ENCODE assay signal across 15 cellular contexts in the genomic region with DNA sequence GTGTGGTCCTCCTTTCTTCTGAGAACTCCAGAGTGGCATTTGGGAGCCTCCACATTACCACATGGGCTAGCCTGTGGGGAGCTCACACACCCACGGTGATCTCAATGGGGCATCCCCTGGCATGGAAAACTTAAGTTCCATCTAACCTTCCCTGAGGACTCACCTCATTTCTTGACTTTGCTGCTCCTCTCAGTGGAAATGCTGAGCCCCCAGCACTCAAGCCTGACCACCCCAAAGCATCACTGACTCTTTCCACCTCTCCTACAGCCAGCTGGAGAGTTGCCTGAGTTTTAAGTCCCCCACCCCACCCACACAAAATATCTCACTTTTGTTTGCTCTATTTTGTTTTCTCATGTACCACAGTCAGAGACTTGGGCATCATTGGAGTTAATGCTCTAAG. TPM values are rescaled to one million over a fixed set of nuclear protein-coding genes. Genes with fewer than 3 reads are reported as not detected.
A peak's percentile ranks its signal among the peaks of the same experiment; 100 is the strongest.
DNase-seq lines count a peak whose midpoint lies in the region; ATAC-seq lines count a peak whose summit lies in the region.
"Had no signal": no experiment of that assay in that cellular context is flagged by ENCODE, and none has a peak within 500 bp of the region (broad histone marks: within the 10 kb centered on the region; RNA-seq: fewer than 3 reads in every experiment).

No MANE protein-coding gene starts in this region.

- no peaks in the 10 kb centered on the region for H3K27me3 Mint-ChIP-seq in stimulated activated naive CD8-positive, alpha-beta T cell treated with anti-CD3 and anti-CD28 coated beads, Interleukin-15, amount 100 ng/mL, for 72 hours
- H3K27me3 Mint-ChIP-seq in effector memory CD8-positive, alpha-beta T cell, result no peaks in the 10 kb centered on the region
- H3K27me3 Mint-ChIP-seq in T-helper 2 cell treated with Interferon-gamma antibody and Interleukin-4, amounts not matched to agents 5 μg/mL and 100 μg/mL, for 36 hours (ENCODE audit: low read depth), result no peaks in the 10 kb centered on the region
- H3K27me3 Mint-ChIP-seq: CD4-positive, CD25-positive, alpha-beta regulatory T cell had no signal

- H3K36me3 Mint-ChIP-seq in activated naive CD4-positive, alpha-beta T cell treated with anti-CD3 and anti-CD28 coated beads, Interleukin-2, amount 50 U/mL, for 72 hours, result no peaks in the 10 kb centered on the region
- H3K36me3 Mint-ChIP-seq in effector memory CD8-positive, alpha-beta T cell (ENCODE audit: insufficient read depth), result no peaks in the 10 kb centered on the region
- H3K36me3 Mint-ChIP-seq in T-helper 2 cell treated with Interferon-gamma antibody and Interleukin-4, amounts not matched to agents 5 μg/mL and 100 μg/mL, for 36 hours (ENCODE audit: low read depth), result no peaks in the 10 kb centered on the region
- H3K36me3 Mint-ChIP-seq: CD8-positive, alpha-beta T cell had no signal

- no peak overlapping the region for H3K4me3 Mint-ChIP-seq in stimulated activated naive CD8-positive, alpha-beta T cell treated with anti-CD3 and anti-CD28 coated beads, Interleukin-15, amount 100 ng/mL, for 72 hours
- no peak overlapping the region for H3K4me3 Mint-ChIP-seq in effector memory CD8-positive, alpha-beta T cell
- no peak overlapping the region for H3K4me3 Mint-ChIP-seq in T-helper 2 cell treated with Interferon-gamma antibody and Interleukin-4, amounts not matched to agents 5 μg/mL and 100 μg/mL, for 36 hours
- H3K4me3 Mint-ChIP-seq: B cell; CD4-positive, CD25-positive, alpha-beta regulatory T cell; CD8-positive, alpha-beta T cell; HFFc6 had no signal

- peak overlapping the region; percentile 69 to 73 for H3K27ac Mint-ChIP-seq in activated naive CD4-positive, alpha-beta T cell treated with anti-CD3 and anti-CD28 coated beads, Interleukin-2, amount 50 U/mL, for 72 hours
- H3K27ac Mint-ChIP-seq in stimulated activated naive CD8-positive, alpha-beta T cell treated with anti-CD3 and anti-CD28 coated beads, Interleukin-15, amount 100 ng/mL, for 72 hours, result peak overlapping the region in 1 of 2 donors; percentile 16
- H3K27ac Mint-ChIP-seq in effector memory CD8-positive, alpha-beta T cell, result peak overlapping the region; percentile 16 to 30
- H3K27ac Mint-ChIP-seq in T-helper 2 cell treated with Interferon-gamma antibody and Interleukin-4, amounts not matched to agents 5 μg/mL and 100 μg/mL, for 36 hours, result no peak overlapping the region
- H3K27ac Mint-ChIP-seq: B cell; CD8-positive, alpha-beta T cell; HFFc6 had no signal

- H3K9me3 Mint-ChIP-seq in activated naive CD4-positive, alpha-beta T cell treated with anti-CD3 and anti-CD28 coated beads, Interleukin-2, amount 50 U/mL, for 72 hours, result no peaks in the 10 kb centered on the region
- no peaks in the 10 kb centered on the region for H3K9me3 Mint-ChIP-seq in stimulated activated naive CD8-positive, alpha-beta T cell treated with anti-CD3 and anti-CD28 coated beads, Interleukin-15, amount 100 ng/mL, for 72 hours
- H3K9me3 Mint-ChIP-seq in effector memory CD8-positive, alpha-beta T cell, result no peaks in the 10 kb centered on the region
- no peaks in the 10 kb centered on the region for H3K9me3 Mint-ChIP-seq in T-helper 2 cell treated with Interferon-gamma antibody and Interleukin-4, amounts not matched to agents 5 μg/mL and 100 μg/mL, for 36 hours
- H3K9me3 Mint-ChIP-seq: CD4-positive, CD25-positive, alpha-beta regulatory T cell; CD8-positive, alpha-beta T cell; HFFc6 had no signal

- DNase-seq in activated naive CD4-positive, alpha-beta T cell treated with anti-CD3 and anti-CD28 coated beads, Interleukin-2, amount 50 U/mL, for 72 hours (ENCODE audit: low spot score in 2 of 2), result no peak
- no peak for DNase-seq in activated naive CD4-positive, alpha-beta T cell (lab: John Stamatoyannopoulos, UW)
- no peak for DNase-seq in stimulated activated naive CD8-positive, alpha-beta T cell treated with anti-CD3 and anti-CD28 coated beads, Interleukin-15, Interleukin-2, amounts not matched to agents 100 U/mL and 50 U/mL, for 24 hours
- DNase-seq in stimulated activated naive CD8-positive, alpha-beta T cell treated with anti-CD3 and anti-CD28 coated beads, Interleukin-15, amount 100 ng/mL, for 72 hours, result no peak
- DNase-seq in effector memory CD8-positive, alpha-beta T cell, result no peak
- DNase-seq in A172 (ENCODE audit: low spot score), result no peak
- DNase-seq in T-helper 2 cell treated with Interferon-gamma antibody and Interleukin-4, amounts not matched to agents 5 μg/mL and 100 μg/mL, for 36 hours (ENCODE audit: low spot score), result no peak
- DNase-seq: Caco-2; CD4-positive, CD25-positive, alpha-beta regulatory T cell; CD8-positive, alpha-beta T cell; DMS153; DND-41; GOT3; HFFc6 had no signal

- H3K4me1 Mint-ChIP-seq in stimulated activated naive CD8-positive, alpha-beta T cell treated with anti-CD3 and anti-CD28 coated beads, Interleukin-15, amount 100 ng/mL, for 72 hours, result peaks cover 40% of the 10 kb centered on the region
- peaks cover 17 to 19% of the 10 kb centered on the region in 2 donors for H3K4me1 Mint-ChIP-seq in effector memory CD8-positive, alpha-beta T cell (ENCODE audit: low read depth in 2 of 2)
- peaks cover 17% of the 10 kb centered on the region for H3K4me1 Mint-ChIP-seq in T-helper 2 cell treated with Interferon-gamma antibody and Interleukin-4, amounts not matched to agents 5 μg/mL and 100 μg/mL, for 36 hours (ENCODE audit: low read depth)
- H3K4me1 Mint-ChIP-seq: B cell had no signal

- no peak for ATAC-seq in activated naive CD4-positive, alpha-beta T cell treated with anti-CD3 and anti-CD28 coated beads, Interleukin-2, amount 50 U/mL, for 72 hours
- peak; percentile 65 for ATAC-seq in stimulated activated naive CD8-positive, alpha-beta T cell treated with anti-CD3 and anti-CD28 coated beads, Interleukin-15, Interleukin-2, amounts not matched to agents 100 U/mL and 50 U/mL, for 24 hours
- no peak for ATAC-seq in stimulated activated naive CD8-positive, alpha-beta T cell treated with anti-CD3 and anti-CD28 coated beads, Interleukin-15, amount 100 ng/mL, for 72 hours
- no peak for ATAC-seq in effector memory CD8-positive, alpha-beta T cell (replicated peaks)
- ATAC-seq: CD8-positive, alpha-beta T cell had no signal

RNA-seq across cellular contexts. Expression of gene PARVA, which starts 23.8 kb away (rescaled TPM):
- total RNA-seq in activated naive CD4-positive, alpha-beta T cell treated with anti-CD3 and anti-CD28 coated beads, Interleukin-2, amount 50 U/mL, for 72 hours, result under 1 TPM in 1 of 2 donors, not detected in 1; 0.20 TPM
- 41.4 and 53.8 TPM in 2 replicates for total RNA-seq in A172 (2014; rRNA removed; shearing (Covaris generic))
- total RNA-seq: B cell had no signal

Comparison
In these comparisons a context has a peak if more than half of its experiments do, and no peak if none do; other contexts are left out.
1. RNA of gene PARVA, which starts 23.8 kb away (total RNA-seq): 41.4 to 53.8 TPM in A172; 0.20 TPM in activated naive CD4-positive, alpha-beta T cell treated with anti-CD3 and anti-CD28 coated beads, Interleukin-2, amount 50 U/mL, for 72 hours; every median in the first group is over 10 times any median in the second.